In the genomic region with DNA sequence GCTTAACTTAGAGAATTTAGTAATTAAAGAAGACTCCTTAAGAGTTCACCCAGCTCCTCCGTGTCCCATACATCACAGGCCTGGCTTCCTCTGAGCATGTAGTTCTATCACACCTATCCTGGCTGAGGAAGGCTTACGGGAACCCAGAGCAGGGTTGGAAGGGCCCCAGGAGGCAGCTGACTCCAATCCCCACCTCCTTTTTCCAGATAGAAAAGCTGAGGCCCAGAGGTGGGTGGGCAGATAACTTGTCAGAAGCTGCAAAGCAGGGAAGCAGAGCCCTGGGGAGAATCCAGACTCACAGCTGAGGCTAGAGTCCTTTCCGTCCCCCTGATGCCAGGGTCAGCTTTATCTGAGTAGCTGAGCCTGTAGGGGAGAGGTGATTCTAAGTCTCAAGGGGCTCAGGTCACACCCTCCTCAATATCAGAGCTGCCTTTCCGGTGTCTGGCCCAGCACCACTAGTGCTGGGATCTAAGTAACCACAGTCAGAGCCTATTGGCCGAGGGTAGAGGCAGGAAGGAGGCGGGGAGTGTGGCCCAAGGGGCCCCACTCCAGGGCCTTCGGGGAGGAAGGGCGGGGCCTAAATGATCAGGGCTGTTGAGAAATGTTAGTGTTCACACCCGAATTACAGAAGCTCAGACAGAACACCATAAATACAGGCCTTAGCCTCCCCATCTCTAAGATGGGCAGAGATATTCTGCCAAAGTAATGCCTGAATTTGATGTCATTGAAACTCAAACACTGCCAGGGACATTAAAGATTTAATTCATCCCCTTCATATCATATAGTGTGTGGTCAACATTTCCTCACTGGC, we compare ENCODE assay signal across 8 cellular contexts. TPM values are rescaled to one million over a fixed set of nuclear protein-coding genes. Genes with fewer than 3 reads are reported as not detected.
DNase-seq lines count a peak whose midpoint lies in the region; ATAC-seq and TF ChIP-seq lines count a peak whose summit lies in the region.

No MANE protein-coding gene starts in this region.

- peak; percentile 94 for TF ChIP-seq POLR2A in Raji (IDR thresholded peaks at IDR 0.05; ENCODE audit: insufficient read depth, low read depth, low read length)

- ATAC-seq in GM18868 (IDR thresholded peaks at IDR 0.05; ENCODE audit: unreplicated experiment) = peak; percentile 76
- peak; percentile 68 for ATAC-seq in HG03025 (IDR thresholded peaks at IDR 0.05; ENCODE audit: low FRiP score, unreplicated experiment)
- peak; percentile 91 for ATAC-seq in left ventricle myocardium superior

- in situ Hi-C loops in G401 (cut with HindIII; ENCODE audit: low sequenced_read_pairs) = no loop called here

- intact Hi-C loops in left ventricle myocardium superior (cut with micrococcal nuclease) = no loop called here

- DNase-seq in activated gamma-delta T cell treated with anti-CD3 and anti-CD28 coated beads, Interleukin-2, amount 50 U/mL, for 16 hours (ENCODE audit: low read depth) = peak; percentile 78
- peak; percentile 84 for DNase-seq in left ventricle myocardium superior
- peak; percentile 75 to 84 for DNase-seq in stimulated activated CD4-positive, alpha-beta T cell treated with anti-CD3 and anti-CD28 coated beads, Interleukin-15, amount 100 ng/mL, for 48 hours (ENCODE audit: low read depth in 2 of 2)
- DNase-seq in G401 (ENCODE audit: low spot score) = no peak
- DNase-seq in NCI-H2029 (lab: John Stamatoyannopoulos, UW) = no peak

RNA-seq across cellular contexts. Expression of a gene that starts 9.9 kb away (rescaled TPM):
- 178 TPM for total RNA-seq in left ventricle myocardium superior
- total RNA-seq in G401 (2014; rRNA removed; shearing (Covaris generic)) = 3.9 and 7.0 TPM in 2 replicates

RNA-seq across cellular contexts. Expression of a gene that starts 39.0 kb away (rescaled TPM):
- total RNA-seq in left ventricle myocardium superior = 32.1 TPM
- 35.0 and 39.8 TPM in 2 replicates for total RNA-seq in G401 (2014; rRNA removed; shearing (Covaris generic))

RNA-seq across cellular contexts. Expression of a gene that starts 56.4 kb away (rescaled TPM):
- total RNA-seq in left ventricle myocardium superior = 214 TPM
- 299 and 371 TPM in 2 replicates for total RNA-seq in G401 (2014; rRNA removed; shearing (Covaris generic))

Comparison
In these comparisons a context has a peak if more than half of its experiments do, and no peak if none do; other contexts are left out.
1. DNase-seq: peak in activated gamma-delta T cell treated with anti-CD3 and anti-CD28 coated beads, Interleukin-2, amount 50 U/mL, for 16 hours (single experiment), left ventricle myocardium superior (single experiment) and stimulated activated CD4-positive, alpha-beta T cell treated with anti-CD3 and anti-CD28 coated beads, Interleukin-15, amount 100 ng/mL, for 48 hours (2 of 2); none in G401 (single experiment) and NCI-H2029 (single experiment).
2. RNA of a gene that starts 9.9 kb away (total RNA-seq): 178 TPM in left ventricle myocardium superior (single experiment); 3.9 to 7.0 TPM in G401; every median in the first group is over 10 times any median in the second.
3. Peak in every context shown above with its lines, with median percentiles within 50 percentile points of each other: ATAC-seq.